ENCODE assay signal across 8 cellular contexts in the genomic region with DNA sequence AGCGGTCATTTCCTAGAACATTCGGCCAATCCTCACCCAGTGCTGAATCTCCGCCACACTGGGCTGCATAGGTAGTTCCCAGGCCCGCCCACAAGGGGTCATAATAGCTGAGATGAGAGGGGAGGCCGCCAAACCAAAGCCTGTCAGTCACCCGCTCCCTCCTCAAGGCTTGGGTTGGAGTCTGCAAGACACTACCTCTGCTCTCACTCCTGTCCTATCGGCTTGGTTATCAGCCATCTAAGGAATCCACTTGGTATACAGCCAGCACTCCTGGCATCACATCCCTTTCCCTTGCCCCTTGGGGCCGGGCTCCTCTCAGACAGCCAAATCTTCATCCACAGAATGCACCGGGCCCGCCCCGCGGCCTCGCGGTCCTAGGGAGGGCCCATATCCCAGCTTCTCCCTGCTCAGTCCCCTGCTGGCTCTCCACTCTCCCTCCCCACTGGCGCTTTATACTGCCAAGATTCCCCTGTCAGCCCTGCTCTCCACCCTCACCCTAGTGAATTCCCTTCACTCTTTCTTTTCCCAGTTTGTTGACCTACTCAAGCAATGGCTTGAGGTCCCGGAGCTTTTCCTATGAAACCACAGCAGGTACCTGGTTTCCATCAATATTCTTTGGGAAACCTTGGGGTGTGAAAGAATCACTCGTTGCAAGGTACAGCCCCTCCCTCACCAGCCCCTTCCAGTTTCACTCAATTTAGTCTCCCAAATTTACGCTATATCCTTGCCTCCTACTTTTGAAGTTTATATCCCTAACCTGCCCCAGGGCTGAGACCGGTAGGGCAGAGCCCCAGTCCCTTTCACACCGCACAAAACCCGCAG. TPM values are rescaled to one million over a fixed set of nuclear protein-coding genes. Genes with fewer than 3 reads are reported as not detected.
DNase-seq lines count a peak whose midpoint lies in the region; ATAC-seq and FAIRE-seq lines count a peak whose summit lies in the region.

No MANE protein-coding gene starts in this region.

- H3K9me3 Mint-ChIP-seq in activated naive CD4-positive, alpha-beta T cell treated with anti-CD3 and anti-CD28 coated beads, Interleukin-2, amount 10 ng/mL, durations not matched to agents 7 days and 5 days: no peaks in the 10 kb centered on the region

- no peaks in the 10 kb centered on the region for H3K27me3 Mint-ChIP-seq in activated naive CD4-positive, alpha-beta T cell treated with anti-CD3 and anti-CD28 coated beads, Interleukin-2, amount 10 ng/mL, durations not matched to agents 7 days and 5 days

- ATAC-seq in GM18870 (IDR thresholded peaks at IDR 0.05; ENCODE audit: unreplicated experiment) (peak; percentile 64), HG03520 (IDR thresholded peaks at IDR 0.05; ENCODE audit: unreplicated experiment) (peak; percentile 61)

- H3K4me1 Mint-ChIP-seq in activated naive CD4-positive, alpha-beta T cell treated with anti-CD3 and anti-CD28 coated beads, Interleukin-2, amount 10 ng/mL, durations not matched to agents 7 days and 5 days: peaks cover 60% of the 10 kb centered on the region

- no peak for FAIRE-seq in urothelium cell line (lab: Jason Lieb, UNC)

- CTCF ChIA-PET in activated naive CD4-positive, alpha-beta T cell treated with anti-CD3 and anti-CD28 coated beads, Interleukin-2, amount 10 ng/mL, durations not matched to agents 7 days and 5 days (lab: Charles Lee): interaction anchor here (0.6 to 15.0 kb wide), 8 partner anchors 11 to 144 kb away, joined by 3 to 128 read pairs (median 4); partner anchors contain the start of genes GAPDH and NOP2

- DNase-seq in Ammon's horn (ENCODE audit: low spot score): peak; percentile 85
- peak; percentile 91 for DNase-seq in SIG-M5 treated with dmso at 0.1 percent for 504 hours (lab: John Stamatoyannopoulos, UW; ENCODE audit: unreplicated experiment)
- peak; percentile 84 for DNase-seq in activated naive CD4-positive, alpha-beta T cell treated with anti-CD3 and anti-CD28 coated beads, Interleukin-2, amount 10 ng/mL, durations not matched to agents 7 days and 5 days
- peak; percentile 82 for DNase-seq in germinal center (ENCODE audit: low spot score)
- peak; percentile 47 for DNase-seq in occipital lobe (lab: John Stamatoyannopoulos, UW)
- peak; percentile 76 for DNase-seq in urothelium cell line (ENCODE audit: low spot score)

- peak overlapping the region; percentile 29 for H3K27ac Mint-ChIP-seq in activated naive CD4-positive, alpha-beta T cell treated with anti-CD3 and anti-CD28 coated beads, Interleukin-2, amount 10 ng/mL, durations not matched to agents 7 days and 5 days

- H3K4me3 Mint-ChIP-seq in activated naive CD4-positive, alpha-beta T cell treated with anti-CD3 and anti-CD28 coated beads, Interleukin-2, amount 10 ng/mL, durations not matched to agents 7 days and 5 days: peak overlapping the region; percentile 89

- peaks cover 23% of the 10 kb centered on the region for H3K36me3 Mint-ChIP-seq in activated naive CD4-positive, alpha-beta T cell treated with anti-CD3 and anti-CD28 coated beads, Interleukin-2, amount 10 ng/mL, durations not matched to agents 7 days and 5 days

RNA-seq across cellular contexts. Expression of gene IFFO1, which starts 1.5 kb away (rescaled TPM):
- 4.4 TPM for total RNA-seq in occipital lobe

RNA-seq across cellular contexts. Expression of gene NOP2, which starts 13.7 kb away (rescaled TPM):
- total RNA-seq in occipital lobe: 10.8 TPM

RNA-seq across cellular contexts. Expression of gene GAPDH, which starts 20.1 kb away (rescaled TPM):
- 1,311 TPM for total RNA-seq in occipital lobe

RNA-seq across cellular contexts. Expression of gene CHD4, which starts 52.8 kb away (rescaled TPM):
- total RNA-seq in occipital lobe: 149 TPM

Comparison
In these comparisons a context has a peak if more than half of its experiments do, and no peak if none do; other contexts are left out.
1. Peak in every context shown above with its lines: DNase-seq and ATAC-seq.